8 cellular contexts compared by ENCODE assay signal in the genomic region with DNA sequence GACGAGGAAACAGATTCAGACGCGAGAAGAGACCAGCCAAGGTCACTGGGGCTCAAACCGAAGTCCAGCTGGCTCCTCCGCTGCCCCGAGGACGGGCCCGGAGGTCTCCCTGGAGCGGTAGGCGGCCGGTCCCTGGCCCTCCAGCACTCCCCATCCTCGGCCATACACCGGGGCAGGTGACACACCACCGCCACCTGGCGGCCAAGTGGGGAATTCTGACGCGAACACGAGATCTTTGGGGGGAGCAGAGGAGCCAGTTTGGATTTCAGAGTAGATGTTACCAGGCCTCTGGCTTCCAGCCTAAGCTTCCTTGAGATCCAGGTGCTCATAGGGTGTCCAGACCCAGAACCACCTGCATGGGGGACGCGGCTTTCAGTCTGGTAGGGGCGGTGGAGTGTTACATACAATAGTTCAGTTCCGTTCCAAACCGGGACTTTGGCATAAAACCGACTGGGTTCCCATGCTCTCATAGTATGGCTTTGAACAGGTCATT. TPM values are rescaled to one million over a fixed set of nuclear protein-coding genes. Genes with fewer than 3 reads are reported as not detected.
DNase-seq lines count a peak whose midpoint lies in the region; ATAC-seq and TF ChIP-seq lines count a peak whose summit lies in the region.

No MANE protein-coding gene starts in this region.

- no peaks in the 10 kb centered on the region for H3K9me3 ChIP-seq in CD8-positive, alpha-beta memory T cell (ENCODE audit: low read length)
- H3K9me3 ChIP-seq in PC-9 (ENCODE audit: insufficient read depth, low read depth) (no peaks in the 10 kb centered on the region), neutrophil (no peaks in the 10 kb centered on the region)

- H3K4me3 ChIP-seq in CD8-positive, alpha-beta memory T cell (ENCODE audit: low read length) = no peak overlapping the region
- no peak overlapping the region for H3K4me3 ChIP-seq in HL-60 (replicated peaks; ENCODE audit: insufficient read depth, low read length)
- no peak overlapping the region for H3K4me3 ChIP-seq in PC-9
- no peak overlapping the region for H3K4me3 ChIP-seq in fibroblast of pulmonary artery (replicated peaks; ENCODE audit: low read depth, low read length)
- H3K4me3 ChIP-seq in neutrophil (ENCODE audit: low read depth in 1 of 2, low read length in 1 of 2) = no peak overlapping the region

- peak; percentile 89 for TF ChIP-seq CTCF in HL-60 (IDR thresholded peaks at IDR 0.05; ENCODE audit: insufficient read depth, low read length)
- TF ChIP-seq CTCF in PC-9 (conservative IDR thresholded peaks at IDR 0.05) = peak; percentile 98
- TF ChIP-seq CTCF in fibroblast of pulmonary artery (IDR thresholded peaks at IDR 0.05; ENCODE audit: low read length, missing control alignments) = peak; percentile 91
- TF ChIP-seq CTCF in neutrophil (IDR thresholded peaks at IDR 0.05) = peak; percentile 81

- H3F3A ChIP-seq in PC-9 (ENCODE audit: insufficient read depth, low read depth) = no peaks in the 10 kb centered on the region

- H3K27ac Mint-ChIP-seq in CD8-positive, alpha-beta memory T cell = peak overlapping the region in 1 of 8 donors; percentile 33

- intact Hi-C loops in PC-9 (cut with micrococcal nuclease; ENCODE audit: unreplicated experiment) = loop anchor here (1.0 to 2.0 kb wide), 3 partner anchors 37 to 396 kb away; no protein-coding TSS in a partner anchor

- no peaks in the 10 kb centered on the region for H3K36me3 Mint-ChIP-seq in CD8-positive, alpha-beta memory T cell
- no peaks in the 10 kb centered on the region for H3K36me3 Mint-ChIP-seq in activated T-cell treated with anti-CD3 and anti-CD28 coated beads, Interleukin-2, amount 50 U/mL, for 4 hours (ENCODE audit: insufficient read depth)

- H3K4me2 ChIP-seq in PC-9 = no peak overlapping the region

- no peaks in the 10 kb centered on the region for H3K36me3 ChIP-seq in CD8-positive, alpha-beta memory T cell (ENCODE audit: insufficient read depth, low read length)
- no peaks in the 10 kb centered on the region for H3K36me3 ChIP-seq in PC-9 (ENCODE audit: low read depth)
- no peaks in the 10 kb centered on the region for H3K36me3 ChIP-seq in neutrophil

- no peak overlapping the region for H2AFZ ChIP-seq in PC-9

- H3K4me1 Mint-ChIP-seq in CD8-positive, alpha-beta memory T cell = no peaks in the 10 kb centered on the region
- H3K4me1 Mint-ChIP-seq in activated T-cell treated with anti-CD3 and anti-CD28 coated beads, Interleukin-2, amount 50 U/mL, for 4 hours (ENCODE audit: low read depth) = no peaks in the 10 kb centered on the region

- no peaks in the 10 kb centered on the region for H4K20me1 ChIP-seq in PC-9 (ENCODE audit: insufficient read depth)

- CTCF ChIA-PET in CD8-positive, alpha-beta memory T cell (lab: Charles Lee) = interaction anchor here (0.9 to 1.8 kb wide), 4 partner anchors 15 to 397 kb away, joined by 3 to 6 read pairs (median 4); no protein-coding TSS in a partner anchor
- CTCF ChIA-PET in PC-9 (lab: Charles Lee) = interaction anchor here (0.6 kb wide), 1 partner anchor 41 kb away, joined by 12 read pairs; no protein-coding TSS in a partner anchor

- H3K27me3 Mint-ChIP-seq in CD8-positive, alpha-beta memory T cell = peaks cover 2 to 16% of the 10 kb centered on the region in 2 donors
- H3K27me3 Mint-ChIP-seq in activated T-cell treated with anti-CD3 and anti-CD28 coated beads, Interleukin-2, amount 50 U/mL, for 4 hours (ENCODE audit: low read depth) = peaks cover 6% of the 10 kb centered on the region

- peak; percentile 84 to 89 for ATAC-seq in activated T-cell treated with anti-CD3 and anti-CD28 coated beads, Interleukin-2, amount 50 U/mL, for 4 hours
- ATAC-seq in HG03045 (IDR thresholded peaks at IDR 0.05; ENCODE audit: unreplicated experiment) = no peak

- no TSS peak for BruUV-seq in PC-9 (replicated peaks; lab: Mats Ljungman, UMichigan)

- no peak overlapping the region for H3K4me3 Mint-ChIP-seq in CD8-positive, alpha-beta memory T cell
- no peak overlapping the region for H3K4me3 Mint-ChIP-seq in activated T-cell treated with anti-CD3 and anti-CD28 coated beads, Interleukin-2, amount 50 U/mL, for 4 hours

- H3K4me1 ChIP-seq in CD8-positive, alpha-beta memory T cell (ENCODE audit: insufficient read depth, low read length) = no peaks in the 10 kb centered on the region
- H3K4me1 ChIP-seq in PC-9 (replicated peaks; ENCODE audit: insufficient read depth) (no peaks in the 10 kb centered on the region), neutrophil (ENCODE audit: control insufficient read depth in 1 of 2, insufficient read depth in 1 of 2, low read depth in 1 of 2, low read length in 1 of 2) (peaks cover 36 to 40% of the 10 kb centered on the region in 2 experiments)

- DNase-seq in CD8-positive, alpha-beta memory T cell = peak; percentile 53 to 76 (median 62)
- DNase-seq in HL-60 (ENCODE audit: low read depth in 1 of 2, low spot score in 1 of 2) (peak; percentile 28 to 57), PC-9 (peak; percentile 33 to 74), fibroblast of pulmonary artery (ENCODE audit: low read depth) (peak; percentile 52), substantia nigra (lab: John Stamatoyannopoulos, UW) (peak in 42 of 49 donors; percentile 13 to 76 (median 48))
- DNase-seq in activated T-cell treated with anti-CD3 and anti-CD28 coated beads, Interleukin-2, amount 50 U/mL, for 4 hours = peak; percentile 72

- no peaks in the 10 kb centered on the region for H3K79me2 ChIP-seq in PC-9 (ENCODE audit: low read depth)

- no peak overlapping the region for H3K27ac ChIP-seq in CD8-positive, alpha-beta memory T cell (ENCODE audit: low read depth, low read length)
- H3K27ac ChIP-seq in HL-60 (replicated peaks) = no peak overlapping the region
- no peak overlapping the region for H3K27ac ChIP-seq in PC-9
- H3K27ac ChIP-seq in neutrophil = no peak overlapping the region
- H3K27ac ChIP-seq in substantia nigra (ENCODE audit: low read depth, low read length, poor library complexity, severe bottlenecking) = no peak overlapping the region

- no peaks in the 10 kb centered on the region for H3K9me3 Mint-ChIP-seq in CD8-positive, alpha-beta memory T cell
- no peaks in the 10 kb centered on the region for H3K9me3 Mint-ChIP-seq in activated T-cell treated with anti-CD3 and anti-CD28 coated beads, Interleukin-2, amount 50 U/mL, for 4 hours

- POLR2A ChIA-PET in CD8-positive, alpha-beta memory T cell (lab: Charles Lee) = no interaction called here
- POLR2A ChIA-PET in PC-9 (lab: Charles Lee; ENCODE audit: unreplicated experiment) = no interaction called here

- no peaks in the 10 kb centered on the region for H3K9me2 ChIP-seq in PC-9 (ENCODE audit: insufficient read depth)

- no peaks in the 10 kb centered on the region for H3K27me3 ChIP-seq in CD8-positive, alpha-beta memory T cell (ENCODE audit: insufficient read depth, low read length, poor library complexity, severe bottlenecking)
- H3K27me3 ChIP-seq in HL-60 (ENCODE audit: insufficient read depth, poor library complexity, severe bottlenecking) (peaks cover 2% of the 10 kb centered on the region), PC-9 (ENCODE audit: insufficient read depth, low read depth) (peaks cover 4% of the 10 kb centered on the region; the same call in 1 of the 2 replicates), neutrophil (no peaks in the 10 kb centered on the region)

RNA-seq across cellular contexts. Expression of a gene that starts 16.1 kb away (rescaled TPM):
- not detected for total RNA-seq in CD8-positive, alpha-beta memory T cell
- not detected for polyA plus RNA-seq in CD8-positive, alpha-beta memory T cell
- total RNA-seq in PC-9 (2021) = not detected in 2 replicates
- not detected for total RNA-seq in activated T-cell treated with anti-CD3 and anti-CD28 coated beads, Interleukin-2, amount 50 U/mL, for 4 hours
